Comparison of ENCODE assay signal across 38 cellular contexts in genomic region chr4:73413294-73413755, GRCh38. TPM values are rescaled to one million over a fixed set of nuclear protein-coding genes. Genes with fewer than 3 reads are reported as not detected.
"Had no signal": no experiment of that assay in that cellular context is flagged by ENCODE, and none has a peak within 500 bp of the region (broad histone marks: within the 10 kb centered on the region; RNA-seq: fewer than 3 reads in every experiment).

No MANE protein-coding gene starts in this region.

- H3K36me3 ChIP-seq: MG63 had no signal

- H3K4me3 ChIP-seq: MG63 had no signal

- H3K9ac ChIP-seq: KMS-11 had no signal

- H3K9me3 ChIP-seq: MG63 had no signal

- DNase-seq: Karpas-422, Kasumi-1, MG63, MM.1S, MV-4-11, NCI-H1048, NCI-H1092, NCI-H1092 treated with DMSO at 0.1 percent for 48 hours, NCI-H1105, NCI-H1105 treated with DMSO at 0.1 percent for 48 hours, NCI-H1417, NCI-H1417 treated with DMSO at 0.1 percent for 48 hours, NCI-H1436, NCI-H1436 treated with DMSO at 0.1 percent for 48 hours, NCI-H146, NCI-H1694, NCI-H1694 treated with DMSO at 0.1 percent for 48 hours, NCI-H187, NCI-H187 treated with DMSO at 0.1 percent for 48 hours, NCI-H1930, NCI-H2029, NCI-H2029 treated with DMSO at 0.1 percent for 48 hours, NCI-H2081, NCI-H2081 treated with DMSO at 0.1 percent for 48 hours, NCI-H2107, NCI-H2171, NCI-H2171 treated with DMSO at 0.1 percent for 48 hours, NCI-H2227 treated with DMSO at 0.1 percent for 48 hours, NCI-H226, NCI-H345, NCI-H446, NCI-H446 treated with DMSO at 0.1 percent for 48 hours, NCI-H510A had no signal

- H3K27me3 ChIP-seq: MG63 had no signal

- H3K27ac ChIP-seq: KMS-11 had no signal

- H3K4me2 ChIP-seq: KMS-11 had no signal

RNA-seq across cellular contexts. Expression of gene ALB, which starts 9.2 kb away (rescaled TPM):
- total RNA-seq: LHCN-M2, M059J, MCF 10A, NCI-H460 had no signal

RNA-seq across cellular contexts. Expression of gene AFP, which starts 22.7 kb away (rescaled TPM):
- total RNA-seq: LHCN-M2, MCF 10A had no signal
